ENCODE assay signal across 1 cellular context in genomic region chr9:84170521-84171141, GRCh38.
A peak's percentile ranks its signal among the peaks of the same experiment; 100 is the strongest.
TF ChIP-seq lines count a peak whose summit lies in the region.

No MANE protein-coding gene starts in this region.

TF ChIP-seq in HCT116, 20 proteins besides CTCF, POLR2A, EP300 and RAD21 (continued from another document):
- TF ChIP-seq ATF3 (IDR thresholded peaks at IDR 0.05) (no peak), POLR2AphosphoS5 (IDR thresholded peaks at IDR 0.05; ENCODE audit: low read depth, low read length) (peak; percentile 43; the same call in 1 of the 2 replicates), ELF1 (IDR thresholded peaks at IDR 0.05; ENCODE audit: borderline replicate concordance, low read depth) (peak; percentile 37)
- TF ChIP-seq, protein P1, sequence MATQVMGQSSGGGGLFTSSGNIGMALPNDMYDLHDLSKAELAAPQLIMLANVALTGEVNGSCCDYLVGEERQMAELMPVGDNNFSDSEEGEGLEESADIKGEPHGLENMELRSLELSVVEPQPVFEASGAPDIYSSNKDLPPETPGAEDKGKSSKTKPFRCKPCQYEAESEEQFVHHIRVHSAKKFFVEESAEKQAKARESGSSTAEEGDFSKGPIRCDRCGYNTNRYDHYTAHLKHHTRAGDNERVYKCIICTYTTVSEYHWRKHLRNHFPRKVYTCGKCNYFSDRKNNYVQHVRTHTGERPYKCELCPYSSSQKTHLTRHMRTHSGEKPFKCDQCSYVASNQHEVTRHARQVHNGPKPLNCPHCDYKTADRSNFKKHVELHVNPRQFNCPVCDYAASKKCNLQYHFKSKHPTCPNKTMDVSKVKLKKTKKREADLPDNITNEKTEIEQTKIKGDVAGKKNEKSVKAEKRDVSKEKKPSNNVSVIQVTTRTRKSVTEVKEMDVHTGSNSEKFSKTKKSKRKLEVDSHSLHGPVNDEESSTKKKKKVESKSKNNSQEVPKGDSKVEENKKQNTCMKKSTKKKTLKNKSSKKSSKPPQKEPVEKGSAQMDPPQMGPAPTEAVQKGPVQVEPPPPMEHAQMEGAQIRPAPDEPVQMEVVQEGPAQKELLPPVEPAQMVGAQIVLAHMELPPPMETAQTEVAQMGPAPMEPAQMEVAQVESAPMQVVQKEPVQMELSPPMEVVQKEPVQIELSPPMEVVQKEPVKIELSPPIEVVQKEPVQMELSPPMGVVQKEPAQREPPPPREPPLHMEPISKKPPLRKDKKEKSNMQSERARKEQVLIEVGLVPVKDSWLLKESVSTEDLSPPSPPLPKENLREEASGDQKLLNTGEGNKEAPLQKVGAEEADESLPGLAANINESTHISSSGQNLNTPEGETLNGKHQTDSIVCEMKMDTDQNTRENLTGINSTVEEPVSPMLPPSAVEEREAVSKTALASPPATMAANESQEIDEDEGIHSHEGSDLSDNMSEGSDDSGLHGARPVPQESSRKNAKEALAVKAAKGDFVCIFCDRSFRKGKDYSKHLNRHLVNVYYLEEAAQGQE (IDR thresholded peaks at IDR 0.05; ENCODE audit: low read depth): no peak
